11 cellular contexts compared by ENCODE assay signal in the genomic region with DNA sequence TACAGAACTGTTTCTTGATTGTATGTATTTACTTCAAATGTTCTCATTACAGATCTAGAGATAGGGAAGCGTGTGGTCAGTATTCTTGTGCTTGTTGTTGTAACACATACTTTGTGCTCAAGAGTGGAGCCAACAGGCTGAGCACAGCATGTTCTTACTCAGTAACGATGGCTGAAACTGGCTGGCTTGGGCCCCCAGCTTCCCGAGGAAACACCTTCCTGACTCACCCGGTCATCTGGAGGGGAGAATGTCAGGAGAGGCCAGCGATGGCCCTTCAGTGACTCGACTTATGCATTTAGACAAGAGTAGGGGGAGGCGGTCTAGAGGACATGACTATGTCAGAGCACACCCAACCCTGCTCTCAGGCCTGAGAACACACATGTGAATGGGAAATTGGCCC. TPM values are rescaled to one million over a fixed set of nuclear protein-coding genes. Genes with fewer than 3 reads are reported as not detected.
DNase-seq lines count a peak whose midpoint lies in the region; ATAC-seq, FAIRE-seq and TF ChIP-seq lines count a peak whose summit lies in the region.
"Had no signal": no experiment of that assay in that cellular context is flagged by ENCODE, and none has a peak within 500 bp of the region (broad histone marks: within the 10 kb centered on the region; RNA-seq: fewer than 3 reads in every experiment).

No MANE protein-coding gene starts in this region.

- no peaks in the 10 kb centered on the region for H4K20me1 ChIP-seq in fibroblast of lung (ENCODE audit: control insufficient read depth, extremely low read depth, insufficient read depth, low read length)

- H3K36me3 ChIP-seq in ACC112 (ENCODE audit: insufficient read depth, low read length) = no peaks in the 10 kb centered on the region
- H3K36me3 ChIP-seq in fibroblast of lung (ENCODE audit: control insufficient read depth, insufficient read depth, low read length) = no peaks in the 10 kb centered on the region

- DNase-seq in RCC 7860 (ENCODE audit: low spot score) = peak; percentile 66
- peak; percentile 88 to 95 for DNase-seq in fibroblast of lung (ENCODE audit: low read depth in 2 of 2)
- peak; percentile 91 for DNase-seq in posterior vena cava (ENCODE audit: low spot score)
- DNase-seq in GM20000 (ENCODE audit: low spot score) = no peak
- no peak for DNase-seq in NCI-H1417 treated with DMSO at 0.1 percent for 48 hours (lab: John Stamatoyannopoulos, UW)
- DNase-seq in glutamatergic neuron = no peak
- DNase-seq: DMS53, NCI-H1694 had no signal

- no peak overlapping the region for H3K4me3 ChIP-seq in ACC112 (ENCODE audit: low read depth, low read length)
- H3K4me3 ChIP-seq in fibroblast of lung (replicated peaks in 1 of 4; ENCODE audit: control extremely low read depth in 1 of 4, insufficient read depth in 1 of 4, low read depth in 3 of 4, low read length in 4 of 4) = peak overlapping the region in 1 of 4 experiments; percentile 35
- H3K4me3 ChIP-seq: A549 had no signal

- no peak for FAIRE-seq in RCC 7860 (lab: Jason Lieb, UNC)
- FAIRE-seq: A549 had no signal

- H3K4me3 Mint-ChIP-seq in glutamatergic neuron (ENCODE audit: unreplicated experiment) = no peak overlapping the region

- intact Hi-C loops in posterior vena cava (cut with DNase I) = loop anchor here in 1 of 2 donors (5.0 kb wide), 1 partner anchor 78 kb away; a partner anchor contains a TSS

- ATAC-seq in GM19452 (IDR thresholded peaks at IDR 0.05; ENCODE audit: unreplicated experiment) = no peak
- ATAC-seq: A549 had no signal

- no peak overlapping the region for H3K9ac ChIP-seq in fibroblast of lung (ENCODE audit: insufficient read depth, low read length)

- H3K4me2 ChIP-seq in fibroblast of lung (ENCODE audit: extremely low read depth, insufficient read depth, low read length) = no peak overlapping the region
- H3K4me2 ChIP-seq: A549 had no signal

- no peaks in the 10 kb centered on the region for H3K36me3 Mint-ChIP-seq in glutamatergic neuron (ENCODE audit: unreplicated experiment)

- no peak for TF ChIP-seq CTCF in fibroblast of lung (conservative IDR thresholded peaks at IDR 0.05 in 1 of 2, IDR thresholded peaks at IDR 0.05 in 1 of 2; ENCODE audit: low read depth in 1 of 2, low read length in 2 of 2)
- TF ChIP-seq CTCF in GM20000 (IDR thresholded peaks at IDR 0.05; ENCODE audit: extremely low read depth, missing control alignments) = no peak
- TF ChIP-seq CTCF in glutamatergic neuron (IDR thresholded peaks at IDR 0.05; ENCODE audit: partially characterized antibody, unreplicated experiment) = no peak

- H3K9me3 ChIP-seq in fibroblast of lung (ENCODE audit: control insufficient read depth, insufficient read depth, low read depth, low read length) = no peaks in the 10 kb centered on the region
- H3K9me3 ChIP-seq: A549 had no signal

- peaks cover under 1% of the 10 kb centered on the region for H3K9me3 Mint-ChIP-seq in glutamatergic neuron (ENCODE audit: unreplicated experiment)

- H3K27ac Mint-ChIP-seq in glutamatergic neuron (ENCODE audit: unreplicated experiment) = no peak overlapping the region

- peak overlapping the region; percentile 46 for H2AFZ ChIP-seq in ACC112 (ENCODE audit: low read length, unreplicated experiment)
- no peak overlapping the region for H2AFZ ChIP-seq in fibroblast of lung (ENCODE audit: low read length)

- H3K4me1 ChIP-seq in ACC112 (ENCODE audit: control insufficient read depth, insufficient read depth, low read length, unreplicated experiment) (peaks cover 57% of the 10 kb centered on the region), fibroblast of lung (ENCODE audit: control insufficient read depth, extremely low read depth, insufficient read depth, low read length) (peaks cover 21% of the 10 kb centered on the region)

- H3K27ac ChIP-seq in ACC112 (ENCODE audit: low read depth, low read length) (peak overlapping the region; percentile 69), fibroblast of lung (ENCODE audit: insufficient read depth, low read length) (peak overlapping the region; percentile 5)
- H3K27ac ChIP-seq: A549 had no signal

- H3K4me1 Mint-ChIP-seq in glutamatergic neuron (ENCODE audit: low read depth, unreplicated experiment) = peaks cover 16% of the 10 kb centered on the region

- H3K27me3 ChIP-seq in ACC112 (ENCODE audit: insufficient read depth, low read length) = no peaks in the 10 kb centered on the region
- H3K27me3 ChIP-seq in fibroblast of lung (ENCODE audit: control insufficient read depth, insufficient read depth, low read length) = no peaks in the 10 kb centered on the region

- no peaks in the 10 kb centered on the region for H3K27me3 Mint-ChIP-seq in glutamatergic neuron (ENCODE audit: unreplicated experiment)

- H3K79me2 ChIP-seq in ACC112 (ENCODE audit: control insufficient read depth, insufficient read depth, low read length, unreplicated experiment) = no peaks in the 10 kb centered on the region
- no peaks in the 10 kb centered on the region for H3K79me2 ChIP-seq in fibroblast of lung (ENCODE audit: control insufficient read depth, insufficient read depth, low read length)

RNA-seq across cellular contexts. Expression of a gene that starts 25.6 kb away (rescaled TPM):
- under 0.01 and 0.17 TPM in 2 replicates for total RNA-seq in fibroblast of lung
- polyA plus RNA-seq in fibroblast of lung = 0.11 and 0.20 TPM in 2 replicates
- polyA plus RNA-seq in fibroblast of lung (2012) = 0.21 TPM in 1 of 2 replicates, not detected in the other
- not detected in 2 replicates for polyA minus RNA-seq in fibroblast of lung (ENCODE audit: low replicate concordance)
- total RNA-seq in posterior vena cava = under 1 TPM in 1 of 2 donors, not detected in 1; 0.38 TPM
- total RNA-seq in glutamatergic neuron (ENCODE audit: unreplicated experiment) = 0.64 TPM

Comparison
In these comparisons a context has a peak if more than half of its experiments do, and no peak if none do; other contexts are left out.
1. DNase-seq: peak in RCC 7860 (single experiment), fibroblast of lung (2 of 2) and posterior vena cava (single experiment); none in GM20000 (single experiment), NCI-H1417 treated with DMSO at 0.1 percent for 48 hours (single experiment) and glutamatergic neuron (single experiment).